In genomic region chr10:6953131-6953834, GRCh38 we compare ENCODE assay signal across 23 cellular contexts.
DNase-seq lines count a peak whose midpoint lies in the region; ATAC-seq and TF ChIP-seq lines count a peak whose summit lies in the region.
"Had no signal": no experiment of that assay in that cellular context is flagged by ENCODE, and none has a peak within 500 bp of the region (broad histone marks: within the 10 kb centered on the region; RNA-seq: fewer than 3 reads in every experiment).

No MANE protein-coding gene starts in this region.

- H3K9me3 Mint-ChIP-seq in stimulated activated naive CD8-positive, alpha-beta T cell treated with anti-CD3 and anti-CD28 coated beads, Interleukin-15, amount 100 ng/mL, for 72 hours, result peaks cover 5 to 6% of the 10 kb centered on the region in 2 donors
- H3K9me3 Mint-ChIP-seq: CD4-positive, alpha-beta memory T cell; IgD-negative memory B cell; naive thymus-derived CD8-positive, alpha-beta T cell had no signal

- H3K27ac ChIP-seq in HEK293 (ENCODE audit: extremely low read depth, low read depth, low read length) (no peak overlapping the region), SJCRH30 (no peak overlapping the region), gastroesophageal sphincter (no peak overlapping the region), rectal smooth muscle tissue (ENCODE audit: low read depth, low read length) (peak overlapping the region; percentile 40)
- H3K27ac ChIP-seq: HL-60, lower lobe of right lung, Peyer's patch had no signal

- 39 to 86% methylated on average over 2 to 5 of the region's 8 CpGs for WGBS in gastroesophageal sphincter (ENCODE audit: low coverage in 1 of 2), 2 donors

- H3K4me3 Mint-ChIP-seq in stimulated activated naive CD8-positive, alpha-beta T cell treated with anti-CD3 and anti-CD28 coated beads, Interleukin-15, amount 100 ng/mL, for 72 hours, result no peak overlapping the region
- H3K4me3 Mint-ChIP-seq: CD4-positive, alpha-beta memory T cell; IgD-negative memory B cell; naive thymus-derived CD8-positive, alpha-beta T cell had no signal

- H3K36me3 ChIP-seq in HEK293 (ENCODE audit: control insufficient read depth in 2 of 2, insufficient read depth in 1 of 2, low read length in 2 of 2) (no peaks in the 10 kb centered on the region), SJCRH30 (no peaks in the 10 kb centered on the region), gastroesophageal sphincter (no peaks in the 10 kb centered on the region), rectal smooth muscle tissue (ENCODE audit: control insufficient read depth, insufficient read depth, low read length) (no peaks in the 10 kb centered on the region)
- H3K36me3 ChIP-seq: lower lobe of right lung, Peyer's patch had no signal

- CTCF ChIA-PET in HEK293 (lab: Yijun Ruan, JAX), result interaction anchor here (1.0 to 1.9 kb wide), 2 partner anchors 33 to 35 kb away, joined by 4 to 8 read pairs; no protein-coding TSS in a partner anchor

- H3K27me3 Mint-ChIP-seq in stimulated activated naive CD8-positive, alpha-beta T cell treated with anti-CD3 and anti-CD28 coated beads, Interleukin-15, amount 100 ng/mL, for 72 hours, result no peaks in the 10 kb centered on the region
- H3K27me3 Mint-ChIP-seq: CD4-positive, alpha-beta memory T cell; naive thymus-derived CD8-positive, alpha-beta T cell had no signal

- TF ChIP-seq POLR2A in gastroesophageal sphincter (IDR thresholded peaks at IDR 0.05), result no peak
- no peak for TF ChIP-seq POLR2A in erythroblast (IDR thresholded peaks at IDR 0.05; ENCODE audit: low read length)

- TF ChIP-seq EP300 in gastroesophageal sphincter (IDR thresholded peaks at IDR 0.05), result no peak

- H3K4me3 ChIP-seq in HEK293 (ENCODE audit: low read depth, low read length) (no peak overlapping the region), SJCRH30 (no peak overlapping the region), gastroesophageal sphincter (no peak overlapping the region), rectal smooth muscle tissue (ENCODE audit: low read length) (no peak overlapping the region)
- H3K4me3 ChIP-seq: lower lobe of right lung, Peyer's patch had no signal

- no peaks in the 10 kb centered on the region for H3K9me3 ChIP-seq in HEK293 (ENCODE audit: control insufficient read depth, insufficient read depth, low read depth, low read length)
- no peaks in the 10 kb centered on the region for H3K9me3 ChIP-seq in SJCRH30 (replicated peaks)
- no peaks in the 10 kb centered on the region for H3K9me3 ChIP-seq in gastroesophageal sphincter
- H3K9me3 ChIP-seq: lower lobe of right lung, Peyer's patch had no signal

- ATAC-seq in gastroesophageal sphincter, result peak; percentile 65
- no peak for ATAC-seq in stimulated activated naive CD8-positive, alpha-beta T cell treated with anti-CD3 and anti-CD28 coated beads, Interleukin-15, amount 100 ng/mL, for 72 hours
- ATAC-seq: naive thymus-derived CD8-positive, alpha-beta T cell had no signal

- H3K27me3 ChIP-seq in SJCRH30, result no peaks in the 10 kb centered on the region
- no peaks in the 10 kb centered on the region for H3K27me3 ChIP-seq in gastroesophageal sphincter
- no peaks in the 10 kb centered on the region for H3K27me3 ChIP-seq in rectal smooth muscle tissue (ENCODE audit: control insufficient read depth, insufficient read depth, low read length)
- H3K27me3 ChIP-seq: Peyer's patch had no signal

- H3K4me1 ChIP-seq in HEK293 (ENCODE audit: control insufficient read depth, insufficient read depth, low read length) (no peaks in the 10 kb centered on the region), SJCRH30 (no peaks in the 10 kb centered on the region), gastroesophageal sphincter (no peaks in the 10 kb centered on the region), rectal smooth muscle tissue (ENCODE audit: control insufficient read depth, insufficient read depth, low read length) (peaks cover 6% of the 10 kb centered on the region)
- H3K4me1 ChIP-seq: lower lobe of right lung, Peyer's patch had no signal

- H3K9ac ChIP-seq in rectal smooth muscle tissue (ENCODE audit: low read length), result no peak overlapping the region

- H3K27ac Mint-ChIP-seq in stimulated activated naive CD8-positive, alpha-beta T cell treated with anti-CD3 and anti-CD28 coated beads, Interleukin-15, amount 100 ng/mL, for 72 hours, result no peak overlapping the region
- H3K27ac Mint-ChIP-seq: IgD-negative memory B cell; naive thymus-derived CD8-positive, alpha-beta T cell had no signal

- POLR2A ChIA-PET in HEK293 (lab: Yijun Ruan, JAX), result no interaction called here

- TF ChIP-seq CTCF in HEK293 (tag by site-specific recombination; IDR thresholded peaks at IDR 0.05), result no peak
- TF ChIP-seq CTCF in gastroesophageal sphincter (IDR thresholded peaks at IDR 0.05), result no peak

- H3K4me1 Mint-ChIP-seq in stimulated activated naive CD8-positive, alpha-beta T cell treated with anti-CD3 and anti-CD28 coated beads, Interleukin-15, amount 100 ng/mL, for 72 hours, result peaks cover 11% of the 10 kb centered on the region
- H3K4me1 Mint-ChIP-seq: IgD-negative memory B cell had no signal

- DNase-seq in SJCRH30 (peak; percentile 5 to 7), NCI-H2171 (lab: John Stamatoyannopoulos, UW) (no peak), globus pallidus (ENCODE audit: low spot score) (no peak), erythroblast (lab: John Stamatoyannopoulos, UW) (no peak)
- no peak for DNase-seq in stimulated activated naive CD8-positive, alpha-beta T cell treated with anti-CD3 and anti-CD28 coated beads, Interleukin-15, amount 100 ng/mL, for 72 hours
- DNase-seq: activated CD4-positive, CD25-positive, alpha-beta regulatory T cell treated with anti-CD3 and anti-CD28 coated beads, Interleukin-2, amount 50 U/mL, for 72 hours; caudate nucleus; CD4-positive, alpha-beta memory T cell; DMS79; head of caudate nucleus; lower lobe of right lung; naive thymus-derived CD8-positive, alpha-beta T cell; NCI-H187; NCI-H345; NK-92 treated with Interleukin-12 subunit alpha and Interleukin-12 subunit beta, amount 100 ng/mL, for 24 hours; Peyer's patch; posterior cingulate gyrus; stimulated activated CD4-positive, alpha-beta T cell treated with anti-CD3 and anti-CD28 coated beads, Interleukin-12 subunit alpha, Interleukin-12 subunit beta, amount 100 ng/mL, for 4 hours had no signal

TF ChIP-seq in HEK293, 187 proteins besides CTCF, POLR2A, EP300 and RAD21:
- TF ChIP-seq PRDM6 (tag by site-specific recombination; IDR thresholded peaks at IDR 0.05) (peak; percentile 76), ZIC2 (tag by site-specific recombination; IDR thresholded peaks at IDR 0.05) (peak; percentile 22; the same call in 1 of the 2 replicates), KLF7 (tag by site-specific recombination; IDR thresholded peaks at IDR 0.05; ENCODE audit: borderline replicate concordance) (no peak)

Comparison
In these comparisons a context has a peak if more than half of its experiments do, and no peak if none do; other contexts are left out.
1. DNase-seq: peak in SJCRH30 (2 of 2); none in NCI-H2171 (single experiment), stimulated activated naive CD8-positive, alpha-beta T cell treated with anti-CD3 and anti-CD28 coated beads, Interleukin-15, amount 100 ng/mL, for 72 hours (0 of 2), globus pallidus (single experiment) and erythroblast (0 of 2).